9 cellular contexts compared by ENCODE assay signal in genomic region chr2:202035089-202035940, GRCh38. TPM values are rescaled to one million over a fixed set of nuclear protein-coding genes. Genes with fewer than 3 reads are reported as not detected.
DNase-seq lines count a peak whose midpoint lies in the region; ATAC-seq, FAIRE-seq and TF ChIP-seq lines count a peak whose summit lies in the region.
"Had no signal": no experiment of that assay in that cellular context is flagged by ENCODE, and none has a peak within 500 bp of the region (broad histone marks: within the 10 kb centered on the region; RNA-seq: fewer than 3 reads in every experiment).

No MANE protein-coding gene starts in this region.

- POLR2A ChIA-PET in HepG2 (lab: Yijun Ruan, JAX), result no interaction called here

- no peak overlapping the region for H3K4me2 ChIP-seq in HepG2 (ENCODE audit: low read depth, low read length)

- BruUV-seq in HepG2 (replicated peaks; lab: Mats Ljungman, UMichigan), result no TSS peak

- H3K4me3 ChIP-seq in HepG2 (replicated peaks in 1 of 3; ENCODE audit: insufficient read depth in 1 of 3, low read depth in 2 of 3, low read length in 3 of 3) (peak overlapping the region in 1 of 3 experiments; percentile 77; a peak in 1 of 6 replicates), stomach (peak overlapping the region; percentile 76 to 84 (median 78))

- no peak overlapping the region for H3K9ac ChIP-seq in HepG2 (ENCODE audit: insufficient read depth, low read depth, low read length)

- 95% methylated on average over 77 of the region's 78 CpGs for WGBS in HepG2 (ENCODE audit: low lambda C conversion rate)
- 15 to 20% (median 15%) methylated on average over 30 to 78 of the region's 78 CpGs for WGBS in stomach, 5 donors

- in situ Hi-C loops in HepG2 (cut with HindIII; ENCODE audit: extremely low pct_ligation_motif_present, low pct_unique_long_range_greater_than_20kb), result no loop called here

- no peak for TF ChIP-seq RAD21 in HepG2 (CRISPR knock-in tag; IDR thresholded peaks at IDR 0.05)

- TF ChIP-seq CTCF in HepG2 (CRISPR knock-in tag; IDR thresholded peaks at IDR 0.05) (no peak), stomach (IDR thresholded peaks at IDR 0.05) (peak in 5 of 7 experiments; percentile 8 to 43 (median 23))

- peak; percentile 13 for DNase-seq in COLO668 (lab: John Stamatoyannopoulos, UW; ENCODE audit: unreplicated experiment)
- peak; percentile 22 for DNase-seq in NCI-H524 treated with DMSO at 0.1 percent for 48 hours (lab: John Stamatoyannopoulos, UW)
- DNase-seq in cerebellar cortex (ENCODE audit: low spot score), result peak; percentile 88
- no peak for DNase-seq in HepG2 (ENCODE audit: low spot score)
- DNase-seq in stomach, result peak; percentile 43
- DNase-seq in SKM-1 (lab: John Stamatoyannopoulos, UW; ENCODE audit: unreplicated experiment), result no peak
- no peak for DNase-seq in epidermal melanocyte (ENCODE audit: insufficient read length, low spot score)

- H3K4me1 ChIP-seq in HepG2 (ENCODE audit: insufficient read depth, low read length) (peaks cover 27% of the 10 kb centered on the region), stomach (peaks cover 33 to 58% (median 46%) of the 10 kb centered on the region in 4 donors)

- no peak overlapping the region for H2AFZ ChIP-seq in HepG2 (ENCODE audit: low read length)

- no peak for FAIRE-seq in HepG2 (lab: Jason Lieb, UNC)
- FAIRE-seq: frontal cortex had no signal

- H3K27me3 ChIP-seq in HepG2 (ENCODE audit: control insufficient read depth in 1 of 2, insufficient read depth in 2 of 2, low read length in 2 of 2) (peaks cover 2 to 51% of the 10 kb centered on the region in 2 experiments; a peak in 4 of 5 replicates), stomach (peaks cover 3 to 54% (median 34%) of the 10 kb centered on the region in 3 donors)

- intact Hi-C loops in HepG2 (cut with micrococcal nuclease; ENCODE audit: unreplicated experiment), result no loop called here
- intact Hi-C loops in stomach (cut with DNase I; ENCODE audit: low total_unique reads), result loop anchor here (5.0 kb wide), 1 partner anchor 142 kb away; no protein-coding TSS in a partner anchor

- H3K36me3 ChIP-seq in HepG2 (replicated peaks in 1 of 2; ENCODE audit: control insufficient read depth in 1 of 2, insufficient read depth in 2 of 2, low read length in 2 of 2), result no peaks in the 10 kb centered on the region
- H3K36me3 ChIP-seq in stomach, result no peaks in the 10 kb centered on the region

- H3K9me3 ChIP-seq in HepG2 (ENCODE audit: low read length) (no peaks in the 10 kb centered on the region), stomach (no peaks in the 10 kb centered on the region)

- CTCF ChIA-PET in HepG2 (lab: Yijun Ruan, JAX; ENCODE audit: low intra/inter-chr PET ratio, low total read pairs), result no interaction called here

- no peak for TF ChIP-seq EP300 in HepG2 (IDR thresholded peaks at IDR 0.05; ENCODE audit: low read depth in 2 of 2, low read length in 2 of 2)
- no peak for TF ChIP-seq EP300 in HepG2 (CRISPR knock-in tag; IDR thresholded peaks at IDR 0.05; ENCODE audit: borderline replicate concordance)
- TF ChIP-seq EP300 in stomach (IDR thresholded peaks at IDR 0.05), result no peak

- ATAC-seq in HepG2, result no peak
- ATAC-seq in GM21576 (IDR thresholded peaks at IDR 0.05; ENCODE audit: unreplicated experiment), result no peak

- TF ChIP-seq POLR2A in HepG2 (IDR thresholded peaks at IDR 0.05; ENCODE audit: insufficient read depth in 1 of 2, low read depth in 2 of 2, low read length in 2 of 2) (no peak), stomach (IDR thresholded peaks at IDR 0.05) (no peak)

- H3K79me2 ChIP-seq in HepG2 (ENCODE audit: insufficient read depth, low read length), result no peaks in the 10 kb centered on the region

- no peaks in the 10 kb centered on the region for H4K20me1 ChIP-seq in HepG2 (ENCODE audit: insufficient read depth, low read length)

- H3K27ac ChIP-seq in HepG2 (ENCODE audit: extremely low read length, insufficient read depth, low read length) (no peak overlapping the region), stomach (peak overlapping the region; percentile 27 to 96 (median 89))

TF ChIP-seq in HepG2, 621 proteins besides CTCF, POLR2A, EP300 and RAD21:
- TF ChIP-seq ZBTB39 (CRISPR knock-in tag; IDR thresholded peaks at IDR 0.05), result 0 out of 2 replicates have a peak, but pooled peaks have one; percentile 5
- no peak for TF ChIP-seq SNAI1 (CRISPR knock-in tag; IDR thresholded peaks at IDR 0.05; ENCODE audit: borderline replicate concordance)
- TF ChIP-seq ZC3H13 (CRISPR knock-in tag; IDR thresholded peaks at IDR 0.05), result peak; percentile 55; the same call in 1 of the 2 replicates
- TF ChIP-seq HNRNPL (IDR thresholded peaks at IDR 0.05; ENCODE audit: low read depth, low read length), result 0 out of 2 replicates have a peak, but pooled peaks have one; percentile 10
TF ChIP-seq in HepG2: peak in this region for 3.

RNA-seq across cellular contexts. Expression of gene FZD7, which starts 1.7 kb away (rescaled TPM):
- 0.13 TPM in 1 of 2 replicates, not detected in the other for total RNA-seq in HepG2 (2016; rRNA removed; fragmentation: Illumina TruSeq; extraction: Trizol)
- total RNA-seq in HepG2 (2016; cell fraction: cytosol; rRNA removed; fragmentation: Illumina TruSeq; extraction: Trizol; ENCODE audit: low read depth), result not detected in 2 replicates
- total RNA-seq in HepG2 (2016; cell fraction: insoluble cytoplasmic fraction; rRNA removed; fragmentation: Illumina TruSeq; extraction: Trizol), result 0.06 and 0.24 TPM in 2 replicates
- 0.03 TPM in 1 of 2 replicates, not detected in the other for total RNA-seq in HepG2 (2016; cell fraction: membrane; rRNA removed; fragmentation: Illumina TruSeq; extraction: Trizol)
- 0.19 and 0.31 TPM in 2 replicates for total RNA-seq in HepG2 (2016; cell fraction: nucleus; rRNA removed; fragmentation: Illumina TruSeq; extraction: Trizol)
- 0.38 and 0.48 TPM in 2 replicates for polyA plus RNA-seq in HepG2 (2011; rRNA removed)
- polyA plus RNA-seq in HepG2 (2011; cell fraction: cytosol; rRNA removed), result 0.50 and 0.70 TPM in 2 replicates
- polyA plus RNA-seq in HepG2 (2011; cell fraction: nucleus; rRNA removed), result 0.87 and 1.0 TPM in 2 replicates
- 0.68 and 1.2 TPM in 2 replicates for polyA plus RNA-seq in HepG2 (2012)
- polyA plus RNA-seq in HepG2 (2016; cell fraction: cytosol; fragmentation: Illumina TruSeq; extraction: Trizol; ENCODE audit: low read depth), result not detected in 2 replicates
- polyA plus RNA-seq in HepG2 (2016; cell fraction: insoluble cytoplasmic fraction; fragmentation: Illumina TruSeq; extraction: Trizol; ENCODE audit: low read depth), result 0.05 and 0.09 TPM in 2 replicates
- 0.03 TPM in 1 of 2 replicates, not detected in the other for polyA plus RNA-seq in HepG2 (2016; cell fraction: membrane; fragmentation: Illumina TruSeq; extraction: Trizol; ENCODE audit: low read depth)
- polyA plus RNA-seq in HepG2 (2016; cell fraction: nucleus; fragmentation: Illumina TruSeq; extraction: Trizol; ENCODE audit: insufficient read depth, low read depth), result 0.27 and 0.42 TPM in 2 replicates
- 3.7 and 9.1 TPM in 2 replicates for polyA minus RNA-seq in HepG2 (2011; rRNA and poly(A)+ RNA removed; ENCODE audit: low replicate concordance)
- 1.2 and 1.5 TPM in 2 replicates for polyA minus RNA-seq in HepG2 (2011; cell fraction: cytosol; rRNA and poly(A)+ RNA removed)
- 0.75 and 0.77 TPM in 2 replicates for polyA minus RNA-seq in HepG2 (2011; cell fraction: nucleus; rRNA and poly(A)+ RNA removed)
- 10 to 100 TPM in 1 of 5 donors, 1 to 10 TPM in 4; 4.1 to 20.9 (median 7.8) TPM for total RNA-seq in stomach
- polyA plus RNA-seq in stomach, result 1 to 10 TPM; 1.7 to 4.6 (median 3.5) TPM

RNA-seq across cellular contexts. Expression of gene KIAA2012, which starts 37.7 kb away (rescaled TPM):
- total RNA-seq in HepG2 (2016; rRNA removed; fragmentation: Illumina TruSeq; extraction: Trizol) (not detected in 2 replicates), stomach (under 1 TPM in 1 of 5 donors, not detected in 4; 0.18 TPM)
- not detected in 2 replicates for total RNA-seq in HepG2 (2016; cell fraction: cytosol; rRNA removed; fragmentation: Illumina TruSeq; extraction: Trizol; ENCODE audit: low read depth)
- total RNA-seq in HepG2 (2016; cell fraction: insoluble cytoplasmic fraction; rRNA removed; fragmentation: Illumina TruSeq; extraction: Trizol), result not detected in 2 replicates
- not detected in 2 replicates for total RNA-seq in HepG2 (2016; cell fraction: membrane; rRNA removed; fragmentation: Illumina TruSeq; extraction: Trizol)
- total RNA-seq in HepG2 (2016; cell fraction: nucleus; rRNA removed; fragmentation: Illumina TruSeq; extraction: Trizol), result not detected in 2 replicates
- polyA plus RNA-seq in HepG2 (2011; rRNA removed) (not detected in 2 replicates), stomach (under 1 TPM in 1 of 3 donors, not detected in 2; 0.03 TPM)
- not detected in 2 replicates for polyA plus RNA-seq in HepG2 (2011; cell fraction: cytosol; rRNA removed)
- not detected in 2 replicates for polyA plus RNA-seq in HepG2 (2011; cell fraction: nucleus; rRNA removed)
- not detected in 2 replicates for polyA plus RNA-seq in HepG2 (2012)
- polyA plus RNA-seq in HepG2 (2016; cell fraction: cytosol; fragmentation: Illumina TruSeq; extraction: Trizol; ENCODE audit: low read depth), result not detected in 2 replicates
- polyA plus RNA-seq in HepG2 (2016; cell fraction: insoluble cytoplasmic fraction; fragmentation: Illumina TruSeq; extraction: Trizol; ENCODE audit: low read depth), result not detected in 2 replicates
- polyA plus RNA-seq in HepG2 (2016; cell fraction: membrane; fragmentation: Illumina TruSeq; extraction: Trizol; ENCODE audit: low read depth), result not detected in 2 replicates
- polyA plus RNA-seq in HepG2 (2016; cell fraction: nucleus; fragmentation: Illumina TruSeq; extraction: Trizol; ENCODE audit: insufficient read depth, low read depth), result not detected in 2 replicates
- not detected in 2 replicates for polyA minus RNA-seq in HepG2 (2011; rRNA and poly(A)+ RNA removed; ENCODE audit: low replicate concordance)
- not detected in 2 replicates for polyA minus RNA-seq in HepG2 (2011; cell fraction: cytosol; rRNA and poly(A)+ RNA removed)
- not detected in 2 replicates for polyA minus RNA-seq in HepG2 (2011; cell fraction: nucleus; rRNA and poly(A)+ RNA removed)

Comparison
In these comparisons a context has a peak if more than half of its experiments do, and no peak if none do; other contexts are left out.
1. DNase-seq: peak in COLO668 (single experiment), NCI-H524 treated with DMSO at 0.1 percent for 48 hours (single experiment), cerebellar cortex (single experiment) and stomach (single experiment); none in HepG2 (single experiment), SKM-1 (single experiment) and epidermal melanocyte (single experiment).